In genomic region chr2:148684507-148684906, GRCh38 we compare ENCODE assay signal across 1 cellular context.
TF ChIP-seq lines count a peak whose summit lies in the region.

No MANE protein-coding gene starts in this region.

TF ChIP-seq in GM12878, 131 proteins besides CTCF, POLR2A, EP300 and RAD21 (continued from another document):
- TF ChIP-seq ELK1 (IDR thresholded peaks at IDR 0.05; ENCODE audit: low read depth, low read length) = no peak
- no peak for TF ChIP-seq E4F1 (IDR thresholded peaks at IDR 0.05; ENCODE audit: borderline replicate concordance, partially characterized antibody)
- TF ChIP-seq KLF5 (IDR thresholded peaks at IDR 0.05; ENCODE audit: partially characterized antibody) = no peak
- no peak for TF ChIP-seq NRF1 (conservative IDR thresholded peaks at IDR 0.05; ENCODE audit: low read depth, low read length)
- no peak for TF ChIP-seq CREM (IDR thresholded peaks at IDR 0.05; ENCODE audit: low read depth)
- TF ChIP-seq RBBP5 (conservative IDR thresholded peaks at IDR 0.05) = no peak
- no peak for TF ChIP-seq NR2C2 (IDR thresholded peaks at IDR 0.05; ENCODE audit: borderline replicate concordance, control insufficient read depth, insufficient read length, low read depth)
- TF ChIP-seq SMAD1 (IDR thresholded peaks at IDR 0.05; ENCODE audit: low read depth, partially characterized antibody) = no peak
- TF ChIP-seq SPI1 (IDR thresholded peaks at IDR 0.05; ENCODE audit: borderline replicate concordance, insufficient read depth, low read depth, low read length) = no peak
